In genomic region chr13:33229446-33230177, GRCh38 we compare ENCODE assay signal across 1 cellular context.
TF ChIP-seq lines count a peak whose summit lies in the region.

No MANE protein-coding gene starts in this region.

TF ChIP-seq in HepG2, 621 proteins besides CTCF, POLR2A, EP300 and RAD21 (continued from another document and continues in another):
- TF ChIP-seq, protein P1, sequence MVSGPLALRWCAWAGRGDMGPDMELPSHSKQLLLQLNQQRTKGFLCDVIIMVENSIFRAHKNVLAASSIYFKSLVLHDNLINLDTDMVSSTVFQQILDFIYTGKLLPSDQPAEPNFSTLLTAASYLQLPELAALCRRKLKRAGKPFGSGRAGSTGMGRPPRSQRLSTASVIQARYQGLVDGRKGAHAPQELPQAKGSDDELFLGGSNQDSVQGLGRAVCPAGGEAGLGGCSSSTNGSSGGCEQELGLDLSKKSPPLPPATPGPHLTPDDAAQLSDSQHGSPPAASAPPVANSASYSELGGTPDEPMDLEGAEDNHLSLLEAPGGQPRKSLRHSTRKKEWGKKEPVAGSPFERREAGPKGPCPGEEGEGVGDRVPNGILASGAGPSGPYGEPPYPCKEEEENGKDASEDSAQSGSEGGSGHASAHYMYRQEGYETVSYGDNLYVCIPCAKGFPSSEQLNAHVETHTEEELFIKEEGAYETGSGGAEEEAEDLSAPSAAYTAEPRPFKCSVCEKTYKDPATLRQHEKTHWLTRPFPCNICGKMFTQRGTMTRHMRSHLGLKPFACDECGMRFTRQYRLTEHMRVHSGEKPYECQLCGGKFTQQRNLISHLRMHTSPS (CRISPR knock-in tag; IDR thresholded peaks at IDR 0.05; ENCODE audit: low read depth), result no peak
- no peak for TF ChIP-seq NFYC (CRISPR knock-in tag; IDR thresholded peaks at IDR 0.05)
- TF ChIP-seq ZNF205 (CRISPR knock-in tag; IDR thresholded peaks at IDR 0.05), result 0 out of 2 replicates have a peak, but pooled peaks have one; percentile 23
- peak; percentile 82 for TF ChIP-seq FOXA3 (CRISPR knock-in tag; IDR thresholded peaks at IDR 0.05)
- TF ChIP-seq U2AF2 (IDR thresholded peaks at IDR 0.05; ENCODE audit: low read depth, low read length), result no peak
- no peak for TF ChIP-seq TP53 (CRISPR knock-in tag; conservative IDR thresholded peaks at IDR 0.05)
- no peak for TF ChIP-seq ZNF746 (CRISPR knock-in tag; IDR thresholded peaks at IDR 0.05)
- no peak for TF ChIP-seq SRSF1 (optimal IDR thresholded peaks at IDR 0.05; ENCODE audit: low read depth, low read length)
- no peak for TF ChIP-seq NR2F1 (CRISPR knock-in tag; IDR thresholded peaks at IDR 0.05)
- peak; percentile 59; the same call in 1 of the 2 replicates for TF ChIP-seq YEATS4 (CRISPR knock-in tag; IDR thresholded peaks at IDR 0.05; ENCODE audit: borderline replicate concordance)
- TF ChIP-seq, protein P2, sequence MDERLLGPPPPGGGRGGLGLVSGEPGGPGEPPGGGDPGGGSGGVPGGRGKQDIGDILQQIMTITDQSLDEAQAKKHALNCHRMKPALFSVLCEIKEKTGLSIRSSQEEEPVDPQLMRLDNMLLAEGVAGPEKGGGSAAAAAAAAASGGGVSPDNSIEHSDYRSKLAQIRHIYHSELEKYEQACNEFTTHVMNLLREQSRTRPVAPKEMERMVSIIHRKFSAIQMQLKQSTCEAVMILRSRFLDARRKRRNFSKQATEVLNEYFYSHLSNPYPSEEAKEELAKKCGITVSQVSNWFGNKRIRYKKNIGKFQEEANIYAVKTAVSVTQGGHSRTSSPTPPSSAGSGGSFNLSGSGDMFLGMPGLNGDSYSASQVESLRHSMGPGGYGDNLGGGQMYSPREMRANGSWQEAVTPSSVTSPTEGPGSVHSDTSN (CRISPR knock-in tag; IDR thresholded peaks at IDR 0.05), result no peak
- TF ChIP-seq PTBP1 (IDR thresholded peaks at IDR 0.05; ENCODE audit: low read depth, low read length, poor library complexity, severe bottlenecking), result no peak
- TF ChIP-seq ZNF589 (CRISPR knock-in tag; conservative IDR thresholded peaks at IDR 0.05), result no peak
- no peak for TF ChIP-seq MXD3 (CRISPR knock-in tag; IDR thresholded peaks at IDR 0.05)
- no peak for TF ChIP-seq ZBTB8A (CRISPR knock-in tag; IDR thresholded peaks at IDR 0.05; ENCODE audit: borderline replicate concordance, low read depth)
- TF ChIP-seq SIN3B (IDR thresholded peaks at IDR 0.05; ENCODE audit: low read length), result no peak
- TF ChIP-seq ZNF790 (CRISPR knock-in tag; IDR thresholded peaks at IDR 0.05; ENCODE audit: borderline replicate concordance), result no peak
- no peak for TF ChIP-seq KDM1A (CRISPR knock-in tag; IDR thresholded peaks at IDR 0.05)
- no peak for TF ChIP-seq ZNF570 (CRISPR knock-in tag; IDR thresholded peaks at IDR 0.05; ENCODE audit: borderline replicate concordance)
- no peak for TF ChIP-seq KAT7 (CRISPR knock-in tag; IDR thresholded peaks at IDR 0.05; ENCODE audit: borderline replicate concordance)
- TF ChIP-seq SOX5 (CRISPR knock-in tag; IDR thresholded peaks at IDR 0.05; ENCODE audit: borderline replicate concordance), result peak; percentile 92
- TF ChIP-seq FOXA1 (IDR thresholded peaks at IDR 0.05), result no peak
- TF ChIP-seq FOXA1 (CRISPR knock-in tag; IDR thresholded peaks at IDR 0.05), result 0 out of 2 replicates have a peak, but pooled peaks have one; percentile 8
- TF ChIP-seq MYPOP (CRISPR knock-in tag; IDR thresholded peaks at IDR 0.05), result 0 out of 2 replicates have a peak, but pooled peaks have one; percentile 21
- TF ChIP-seq EZH2 (conservative IDR thresholded peaks at IDR 0.05; ENCODE audit: low read depth, low read length), result no peak
- TF ChIP-seq ZNF33B (CRISPR knock-in tag; IDR thresholded peaks at IDR 0.05), result no peak
- TF ChIP-seq FOXP1 (IDR thresholded peaks at IDR 0.05), result no peak
- TF ChIP-seq FOXP1 (CRISPR knock-in tag; IDR thresholded peaks at IDR 0.05), result peak; percentile 86
- TF ChIP-seq KLF9 (CRISPR knock-in tag; IDR thresholded peaks at IDR 0.05; ENCODE audit: low read depth), result no peak
- no peak; the same call in 1 of the 2 replicates for TF ChIP-seq MED13 (CRISPR knock-in tag; IDR thresholded peaks at IDR 0.05)
- TF ChIP-seq TSC22D2 (CRISPR knock-in tag; IDR thresholded peaks at IDR 0.05; ENCODE audit: borderline replicate concordance), result no peak
- 0 out of 3 replicates have a peak, but pooled peaks have one; percentile 56 for TF ChIP-seq MXI1 (IDR thresholded peaks at IDR 0.05; ENCODE audit: borderline replicate concordance, low read depth, low read length)
- TF ChIP-seq STAG1 (CRISPR knock-in tag; IDR thresholded peaks at IDR 0.05), result 0 out of 2 replicates have a peak, but pooled peaks have one; percentile 16
- TF ChIP-seq ZNF260 (CRISPR knock-in tag; IDR thresholded peaks at IDR 0.05; ENCODE audit: borderline replicate concordance, low read depth), result no peak
- no peak for TF ChIP-seq NFIB (CRISPR knock-in tag; IDR thresholded peaks at IDR 0.05; ENCODE audit: borderline replicate concordance)
- no peak for TF ChIP-seq NPAS2 (CRISPR knock-in tag; IDR thresholded peaks at IDR 0.05; ENCODE audit: borderline replicate concordance)
- TF ChIP-seq FOXO1 (CRISPR knock-in tag; IDR thresholded peaks at IDR 0.05), result peak; percentile 89; the same call in 1 of the 2 replicates
- TF ChIP-seq SATB2 (CRISPR knock-in tag; IDR thresholded peaks at IDR 0.05), result no peak
- TF ChIP-seq MLXIP (CRISPR knock-in tag; IDR thresholded peaks at IDR 0.05; ENCODE audit: borderline replicate concordance), result peak; percentile 70; the same call in 1 of the 2 replicates
- TF ChIP-seq, protein P3, sequence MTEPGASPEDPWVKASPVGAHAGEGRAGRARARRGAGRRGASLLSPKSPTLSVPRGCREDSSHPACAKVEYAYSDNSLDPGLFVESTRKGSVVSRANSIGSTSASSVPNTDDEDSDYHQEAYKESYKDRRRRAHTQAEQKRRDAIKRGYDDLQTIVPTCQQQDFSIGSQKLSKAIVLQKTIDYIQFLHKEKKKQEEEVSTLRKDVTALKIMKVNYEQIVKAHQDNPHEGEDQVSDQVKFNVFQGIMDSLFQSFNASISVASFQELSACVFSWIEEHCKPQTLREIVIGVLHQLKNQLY (CRISPR knock-in tag; IDR thresholded peaks at IDR 0.05), result peak; percentile 95
- peak; percentile 51; the same call in 1 of the 2 replicates for TF ChIP-seq UBTF (CRISPR knock-in tag; IDR thresholded peaks at IDR 0.05)
- TF ChIP-seq CAMTA2 (CRISPR knock-in tag; IDR thresholded peaks at IDR 0.05; ENCODE audit: borderline replicate concordance), result no peak
- no peak for TF ChIP-seq MAFF (IDR thresholded peaks at IDR 0.05; ENCODE audit: low read depth, low read length)
- no peak for TF ChIP-seq HMGA1 (CRISPR knock-in tag; conservative IDR thresholded peaks at IDR 0.05)
- TF ChIP-seq, protein P4, sequence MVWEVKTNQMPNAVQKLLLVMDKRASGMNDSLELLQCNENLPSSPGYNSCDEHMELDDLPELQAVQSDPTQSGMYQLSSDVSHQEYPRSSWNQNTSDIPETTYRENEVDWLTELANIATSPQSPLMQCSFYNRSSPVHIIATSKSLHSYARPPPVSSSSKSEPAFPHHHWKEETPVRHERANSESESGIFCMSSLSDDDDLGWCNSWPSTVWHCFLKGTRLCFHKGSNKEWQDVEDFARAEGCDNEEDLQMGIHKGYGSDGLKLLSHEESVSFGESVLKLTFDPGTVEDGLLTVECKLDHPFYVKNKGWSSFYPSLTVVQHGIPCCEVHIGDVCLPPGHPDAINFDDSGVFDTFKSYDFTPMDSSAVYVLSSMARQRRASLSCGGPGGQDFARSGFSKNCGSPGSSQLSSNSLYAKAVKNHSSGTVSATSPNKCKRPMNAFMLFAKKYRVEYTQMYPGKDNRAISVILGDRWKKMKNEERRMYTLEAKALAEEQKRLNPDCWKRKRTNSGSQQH (CRISPR knock-in tag; IDR thresholded peaks at IDR 0.05; ENCODE audit: low read depth), result no peak
- TF ChIP-seq FOXJ3 (CRISPR knock-in tag; IDR thresholded peaks at IDR 0.05; ENCODE audit: borderline replicate concordance), result peak; percentile 60; the same call in 1 of the 2 replicates
- TF ChIP-seq SMYD3 (CRISPR knock-in tag; IDR thresholded peaks at IDR 0.05), result no peak
- TF ChIP-seq ZSCAN29 (CRISPR knock-in tag; conservative IDR thresholded peaks at IDR 0.05), result peak; percentile 49; the same call in 1 of the 2 replicates
- 0 out of 2 replicates have a peak, but pooled peaks have one; percentile 25 for TF ChIP-seq ZNF124 (CRISPR knock-in tag; IDR thresholded peaks at IDR 0.05)
- TF ChIP-seq ZNF30 (CRISPR knock-in tag; IDR thresholded peaks at IDR 0.05), result no peak
- TF ChIP-seq HNRNPK (IDR thresholded peaks at IDR 0.05; ENCODE audit: low read depth, low read length, poor library complexity, severe bottlenecking), result no peak
- TF ChIP-seq, protein P5, sequence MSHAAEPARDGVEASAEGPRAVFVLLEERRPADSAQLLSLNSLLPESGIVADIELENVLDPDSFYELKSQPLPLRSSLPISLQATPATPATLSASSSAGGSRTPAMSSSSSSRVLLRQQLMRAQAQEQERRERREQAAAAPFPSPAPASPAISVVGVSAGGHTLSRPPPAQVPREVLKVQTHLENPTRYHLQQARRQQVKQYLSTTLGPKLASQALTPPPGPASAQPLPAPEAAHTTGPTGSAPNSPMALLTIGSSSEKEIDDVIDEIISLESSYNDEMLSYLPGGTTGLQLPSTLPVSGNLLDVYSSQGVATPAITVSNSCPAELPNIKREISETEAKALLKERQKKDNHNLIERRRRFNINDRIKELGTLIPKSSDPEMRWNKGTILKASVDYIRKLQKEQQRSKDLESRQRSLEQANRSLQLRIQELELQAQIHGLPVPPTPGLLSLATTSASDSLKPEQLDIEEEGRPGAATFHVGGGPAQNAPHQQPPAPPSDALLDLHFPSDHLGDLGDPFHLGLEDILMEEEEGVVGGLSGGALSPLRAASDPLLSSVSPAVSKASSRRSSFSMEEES (CRISPR knock-in tag; IDR thresholded peaks at IDR 0.05), result no peak
- peak; percentile 60; the same call in 1 of the 2 replicates for TF ChIP-seq ZMYM4 (CRISPR knock-in tag; IDR thresholded peaks at IDR 0.05)
- TF ChIP-seq ZNF496 (CRISPR knock-in tag; IDR thresholded peaks at IDR 0.05; ENCODE audit: insufficient replicate concordance), result no peak
- TF ChIP-seq ZBTB1 (CRISPR knock-in tag; IDR thresholded peaks at IDR 0.05; ENCODE audit: borderline replicate concordance), result no peak
- TF ChIP-seq ZNF354B (CRISPR knock-in tag; IDR thresholded peaks at IDR 0.05), result no peak
- peak; percentile 54; the same call in 1 of the 2 replicates for TF ChIP-seq ZNF503 (CRISPR knock-in tag; IDR thresholded peaks at IDR 0.05)
- TF ChIP-seq ZNF17 (CRISPR knock-in tag; IDR thresholded peaks at IDR 0.05), result no peak
- no peak for TF ChIP-seq SMARCC2 (IDR thresholded peaks at IDR 0.05)
